6 cellular contexts compared by ENCODE assay signal in the genomic region with DNA sequence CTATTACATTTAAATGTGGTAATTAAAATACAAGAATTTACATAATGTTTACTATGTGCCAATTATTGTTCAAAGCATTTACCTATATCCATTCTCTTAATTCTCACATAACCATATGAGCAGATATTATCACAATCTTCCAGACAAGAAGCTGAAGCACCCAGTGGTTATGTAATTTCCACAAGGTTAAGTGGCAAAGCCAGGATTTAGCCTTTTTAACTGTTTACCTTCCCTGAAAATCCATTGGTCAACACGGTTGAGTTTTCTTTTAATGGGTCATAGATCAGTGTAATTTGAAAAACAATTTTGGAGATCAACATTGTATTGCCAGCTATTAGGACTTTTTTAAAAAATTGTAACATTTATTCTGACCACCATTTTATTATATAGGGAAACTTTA.
"Had no signal": no experiment of that assay in that cellular context is flagged by ENCODE, and none has a peak within 500 bp of the region (broad histone marks: within the 10 kb centered on the region; RNA-seq: fewer than 3 reads in every experiment).

No MANE protein-coding gene starts in this region.

- DNase-seq: GDM1, GF-D8 had no signal

- H3K4me3 ChIP-seq: GM12878 had no signal

- FAIRE-seq: GM12878, GM12891, GM12892, GM18507 had no signal
